In genomic region chrX:104567506-104567905, GRCh38 we compare ENCODE assay signal across 26 cellular contexts. TPM values are rescaled to one million over a fixed set of nuclear protein-coding genes. Genes with fewer than 3 reads are reported as not detected.
DNase-seq lines count a peak whose midpoint lies in the region; ATAC-seq and TF ChIP-seq lines count a peak whose summit lies in the region.
"Had no signal": no experiment of that assay in that cellular context is flagged by ENCODE, and none has a peak within 500 bp of the region (broad histone marks: within the 10 kb centered on the region; RNA-seq: fewer than 3 reads in every experiment).

No MANE protein-coding gene starts in this region.

- H3K4me3 Mint-ChIP-seq in endodermal cell: peak overlapping the region; percentile 55
- H3K4me3 Mint-ChIP-seq in mesothelial cell of epicardium: peak overlapping the region; percentile 77
- H3K4me3 Mint-ChIP-seq: activated naive CD8-positive, alpha-beta T cell; activated T-helper 17 cell treated with anti-CD3 and anti-CD28 coated beads, Interleukin-2, amount 50 U/mL, for 72 hours; stimulated activated naive CD8-positive, alpha-beta T cell treated with anti-CD3 and anti-CD28 coated beads, Interleukin-15, Interleukin-2, amounts not matched to agents 100 ng/mL and 50 ng/mL, for 24 hours had no signal

- H3K36me3 ChIP-seq in left ventricle myocardium inferior (no peaks in the 10 kb centered on the region), endodermal cell (ENCODE audit: control insufficient read depth, insufficient read depth, low read length) (no peaks in the 10 kb centered on the region)
- H3K36me3 ChIP-seq: ascending aorta, esophagus squamous epithelium, gastrocnemius medialis, tibial artery, WERI-Rb-1 had no signal

- peaks cover 57% of the 10 kb centered on the region for H3K27me3 ChIP-seq in left ventricle myocardium inferior (ENCODE audit: low read depth)
- peaks cover 66% of the 10 kb centered on the region for H3K27me3 ChIP-seq in endodermal cell (ENCODE audit: control insufficient read depth, insufficient read depth, low read length, poor library complexity, severe bottlenecking)

- H3K36me3 Mint-ChIP-seq in endodermal cell (ENCODE audit: low read depth) (no peaks in the 10 kb centered on the region), mesothelial cell of epicardium (no peaks in the 10 kb centered on the region)
- H3K36me3 Mint-ChIP-seq: activated naive CD8-positive, alpha-beta T cell had no signal

- no peak overlapping the region for H3K9ac ChIP-seq in endodermal cell (ENCODE audit: extremely low read depth, low read length, poor library complexity, severe bottlenecking)

- 40 to 47% methylated on average over 1 to 13 of the region's 14 CpGs for WGBS in endodermal cell (ENCODE audit: insufficient coverage in 1 of 2, insufficient read length in 1 of 2), 2 experiments

- ATAC-seq in Right ventricle myocardium inferior: no peak
- no peak for ATAC-seq in HG03095 (IDR thresholded peaks at IDR 0.05; ENCODE audit: unreplicated experiment)
- ATAC-seq in GM21367 (IDR thresholded peaks at IDR 0.05; ENCODE audit: unreplicated experiment): no peak
- ATAC-seq: activated T-helper 17 cell treated with anti-CD3 and anti-CD28 coated beads, Interleukin-2, amount 50 U/mL, for 72 hours; gastrocnemius medialis; left ventricle myocardium superior had no signal

- no peak for DNase-seq in left ventricle myocardium inferior
- no peak for DNase-seq in Right ventricle myocardium inferior (ENCODE audit: missing footprints)
- DNase-seq in endodermal cell: no peak
- DNase-seq in mesothelial cell of epicardium (ENCODE audit: low spot score in 2 of 2, unreplicated experiment in 2 of 2): no peak
- DNase-seq in NCI-H1436 (lab: John Stamatoyannopoulos, UW): no peak
- no peak for DNase-seq in activated CD8-positive, alpha-beta memory T cell treated with anti-CD3 and anti-CD28 coated beads, Interleukin-2, amount 50 U/mL, for 48 hours
- DNase-seq: activated CD4-positive, alpha-beta T cell treated with anti-CD3 and anti-CD28 coated beads, Interleukin-2, amount 50 U/mL, for 1 hour; DMS79 treated with DMSO at 0.1 percent for 48 hours; effector memory CD4-positive, alpha-beta T cell; esophagus squamous epithelium; gastrocnemius medialis; left ventricle myocardium superior; NCI-H1417; occipital lobe; stimulated activated CD4-positive, alpha-beta T cell treated with anti-CD3 and anti-CD28 coated beads, Interleukin-4, amount 100 ng/mL, for 4 hours; tibial artery; WERI-Rb-1 had no signal

- H3K27ac Mint-ChIP-seq in endodermal cell (no peak overlapping the region), mesothelial cell of epicardium (no peak overlapping the region)
- H3K27ac Mint-ChIP-seq: activated naive CD8-positive, alpha-beta T cell; activated T-helper 17 cell treated with anti-CD3 and anti-CD28 coated beads, Interleukin-2, amount 50 U/mL, for 72 hours; stimulated activated naive CD8-positive, alpha-beta T cell treated with anti-CD3 and anti-CD28 coated beads, Interleukin-15, Interleukin-2, amounts not matched to agents 100 ng/mL and 50 ng/mL, for 24 hours had no signal

- H3K4me1 Mint-ChIP-seq in endodermal cell: no peaks in the 10 kb centered on the region
- no peaks in the 10 kb centered on the region for H3K4me1 Mint-ChIP-seq in mesothelial cell of epicardium
- H3K4me1 Mint-ChIP-seq: activated T-helper 17 cell treated with anti-CD3 and anti-CD28 coated beads, Interleukin-2, amount 50 U/mL, for 72 hours had no signal

- intact Hi-C loops in left ventricle myocardium inferior (cut with micrococcal nuclease) (no loop called here), Right ventricle myocardium inferior (cut with DNase I) (loop anchor here (10.0 kb wide), 1 partner anchor 357 kb away; no protein-coding TSS in a partner anchor)

- H3K9me3 Mint-ChIP-seq in endodermal cell (peaks cover 71% of the 10 kb centered on the region), mesothelial cell of epicardium (peaks cover 15% of the 10 kb centered on the region)
- H3K9me3 Mint-ChIP-seq: activated T-helper 17 cell treated with anti-CD3 and anti-CD28 coated beads, Interleukin-2, amount 50 U/mL, for 72 hours; stimulated activated naive CD8-positive, alpha-beta T cell treated with anti-CD3 and anti-CD28 coated beads, Interleukin-15, Interleukin-2, amounts not matched to agents 100 ng/mL and 50 ng/mL, for 24 hours had no signal

- H3K9me3 ChIP-seq in left ventricle myocardium inferior (replicated peaks) (no peaks in the 10 kb centered on the region), endodermal cell (ENCODE audit: control insufficient read depth, low read length) (no peaks in the 10 kb centered on the region)
- H3K9me3 ChIP-seq: ascending aorta, esophagus squamous epithelium, gastrocnemius medialis, tibial artery had no signal

- H3K4me1 ChIP-seq in left ventricle myocardium inferior (no peaks in the 10 kb centered on the region), endodermal cell (ENCODE audit: control insufficient read depth, insufficient read depth, low read length) (no peaks in the 10 kb centered on the region)
- H3K4me1 ChIP-seq: ascending aorta, gastrocnemius medialis had no signal

- no peak for TF ChIP-seq CTCF in left ventricle myocardium inferior (IDR thresholded peaks at IDR 0.05; ENCODE audit: borderline replicate concordance)
- TF ChIP-seq CTCF in endodermal cell (conservative IDR thresholded peaks at IDR 0.05): no peak
- no peak for TF ChIP-seq CTCF in mesothelial cell of epicardium (IDR thresholded peaks at IDR 0.05; ENCODE audit: unreplicated experiment)

- H3K27ac ChIP-seq in left ventricle myocardium inferior (replicated peaks) (no peak overlapping the region), endodermal cell (ENCODE audit: low read depth, low read length) (no peak overlapping the region)
- H3K27ac ChIP-seq: ascending aorta, esophagus squamous epithelium, gastrocnemius medialis, tibial artery, WERI-Rb-1 had no signal

- H3K27me3 Mint-ChIP-seq in endodermal cell (ENCODE audit: insufficient read depth) (peaks cover 71% of the 10 kb centered on the region), mesothelial cell of epicardium (ENCODE audit: low read depth) (peaks cover 85% of the 10 kb centered on the region)
- H3K27me3 Mint-ChIP-seq: activated naive CD8-positive, alpha-beta T cell had no signal

- H3K4me3 ChIP-seq in left ventricle myocardium inferior: peak overlapping the region; percentile 44
- peak overlapping the region; percentile 76 for H3K4me3 ChIP-seq in endodermal cell (ENCODE audit: low read length)
- H3K4me3 ChIP-seq: ascending aorta, gastrocnemius medialis, tibial artery had no signal

RNA-seq across cellular contexts. Expression of gene IL1RAPL2, which starts 1.5 kb away (rescaled TPM):
- total RNA-seq in left ventricle myocardium inferior (not detected), Right ventricle myocardium inferior (not detected), endodermal cell (under 1 TPM in 1 of 2 donors, not detected in 1; 0.13 TPM), mesothelial cell of epicardium (0.42 to 0.92 TPM (median 0.54 TPM) in 3 replicates)
- polyA plus RNA-seq in endodermal cell (2013, experiment 1 of 2): not detected
- polyA plus RNA-seq in endodermal cell (2013, experiment 2 of 2): not detected
- total RNA-seq: A673; activated T-helper 17 cell treated with anti-CD3 and anti-CD28 coated beads, Interleukin-2, amount 50 U/mL, for 72 hours; ascending aorta; gastrocnemius medialis; left ventricle myocardium superior; T-helper 2 cell treated with Interferon-gamma antibody and Interleukin-4, amounts not matched to agents 100 ng/mL and 5 ng/mL, for 36 hours had no signal
- polyA plus RNA-seq: BJ had no signal
